In the genomic region with DNA sequence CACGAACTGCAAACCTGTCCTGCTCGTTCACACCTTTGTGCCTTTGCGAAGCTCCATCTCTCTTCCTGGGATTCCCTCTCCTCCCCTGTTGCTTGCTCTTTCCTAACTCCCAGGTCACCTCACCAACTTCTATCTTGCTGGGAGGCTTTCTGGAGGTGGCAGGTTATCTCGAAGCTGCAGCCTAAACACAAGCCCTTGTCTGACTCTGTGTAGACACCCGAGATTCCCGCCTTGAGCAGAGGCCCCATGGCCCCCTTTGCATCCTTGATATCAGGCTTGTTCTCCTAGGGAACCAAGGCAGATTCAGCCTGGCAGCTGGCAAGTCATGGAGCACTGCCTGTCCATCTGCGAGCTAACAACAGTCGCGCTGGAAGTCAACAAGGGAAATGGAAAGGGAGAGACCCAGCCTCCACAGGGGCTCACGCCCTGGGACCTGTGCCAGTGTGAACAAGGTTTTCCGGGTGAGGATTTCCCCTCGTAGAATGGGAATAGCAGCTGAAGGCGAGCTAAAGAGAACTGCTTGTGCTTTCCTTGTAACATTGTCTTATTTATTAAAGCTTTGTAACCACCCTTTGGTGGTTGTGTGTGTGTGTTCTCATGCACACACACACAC, we compare ENCODE assay signal across 13 cellular contexts.
DNase-seq lines count a peak whose midpoint lies in the region; ATAC-seq and TF ChIP-seq lines count a peak whose summit lies in the region.
"Had no signal": no experiment of that assay in that cellular context is flagged by ENCODE, and none has a peak within 500 bp of the region (broad histone marks: within the 10 kb centered on the region; RNA-seq: fewer than 3 reads in every experiment).

No MANE protein-coding gene starts in this region.

- H3K27me3 ChIP-seq in left lung (no peaks in the 10 kb centered on the region), transverse colon (no peaks in the 10 kb centered on the region)

- DNase-seq in NCI-H524 (lab: John Stamatoyannopoulos, UW) (peak; percentile 10 to 54), NCI-H524 treated with DMSO at 0.1 percent for 48 hours (lab: John Stamatoyannopoulos, UW) (no peak), left lung (peak in 1 of 2 donors; percentile 37), transverse colon (peak; percentile 78), germinal center (ENCODE audit: low spot score) (no peak)
- DNase-seq in stimulated activated CD4-positive, alpha-beta T cell treated with anti-CD3 and anti-CD28 coated beads, Interleukin-2, amount 100 ng/mL, for 48 hours: no peak
- DNase-seq in activated effector memory CD4-positive, alpha-beta T cell treated with Interleukin-2 at 50 U/mL for 16 hours: no peak
- DNase-seq: activated CD4-positive, alpha-beta T cell treated with anti-CD3 and anti-CD28 coated beads, Interleukin-2, amount 50 U/mL, for 4 hours; glutamatergic neuron; PC-9; stimulated activated CD8-positive, alpha-beta memory T cell treated with anti-CD3 and anti-CD28 coated beads, Interleukin-4, amount 100 ng/mL, for 48 hours; T-helper 17 cell had no signal

- TF ChIP-seq EP300 in transverse colon (IDR thresholded peaks at IDR 0.05; ENCODE audit: low read depth): no peak

- H3K27ac ChIP-seq in VCaP (peak overlapping the region; percentile 68), left lung (peak overlapping the region in 1 of 2 donors; percentile 30), transverse colon (peak overlapping the region; percentile 40 to 84 (median 74))
- H3K27ac ChIP-seq: PC-9 had no signal

- TF ChIP-seq CTCF in VCaP (conservative IDR thresholded peaks at IDR 0.05) (no peak), left lung (IDR thresholded peaks at IDR 0.05) (no peak), transverse colon (IDR thresholded peaks at IDR 0.05) (no peak)

- H3K4me1 ChIP-seq in left lung: peaks cover 24 to 69% of the 10 kb centered on the region in 2 donors
- H3K4me1 ChIP-seq in transverse colon: peaks cover 26 to 55% (median 45%) of the 10 kb centered on the region in 4 donors

- no peak for TF ChIP-seq POLR2A in transverse colon (IDR thresholded peaks at IDR 0.05)

- WGBS in transverse colon (ENCODE audit: low coverage in 1 of 2), 2 donors: 20 to 54% methylated on average over 4 to 13 of the region's 13 CpGs

- H3K36me3 ChIP-seq in left lung (no peaks in the 10 kb centered on the region), transverse colon (no peaks in the 10 kb centered on the region)

- intact Hi-C loops in left lung (cut with DNase I) (no loop called here), transverse colon (cut with DNase I; ENCODE audit: low total_unique reads) (loop anchor here (10.0 kb wide), 1 partner anchor 79 kb away; no protein-coding TSS in a partner anchor)

- peak; percentile 18 for ATAC-seq in left lung
- ATAC-seq: T-helper 17 cell had no signal

- in situ Hi-C loops in transverse colon (cut with MboI; ENCODE audit: low pct_ligation_motif_present in 1 of 4, low pct_unique_long_range_greater_than_20kb in 1 of 4, low sequenced_read_pairs in 3 of 4): no loop called here

- no peak overlapping the region for H3K4me3 ChIP-seq in left lung
- no peak overlapping the region for H3K4me3 ChIP-seq in transverse colon
- H3K4me3 ChIP-seq: PC-9 had no signal

- H3K9me3 ChIP-seq in left lung: no peaks in the 10 kb centered on the region
- H3K9me3 ChIP-seq in transverse colon: no peaks in the 10 kb centered on the region

Comparison
In these comparisons a context has a peak if more than half of its experiments do, and no peak if none do; other contexts are left out.
1. DNase-seq: peak in NCI-H524 (2 of 2) and transverse colon (single experiment); none in NCI-H524 treated with DMSO at 0.1 percent for 48 hours (single experiment), stimulated activated CD4-positive, alpha-beta T cell treated with anti-CD3 and anti-CD28 coated beads, Interleukin-2, amount 100 ng/mL, for 48 hours (0 of 2), germinal center (single experiment) and activated effector memory CD4-positive, alpha-beta T cell treated with Interleukin-2 at 50 U/mL for 16 hours (single experiment).